10 cellular contexts compared by ENCODE assay signal in the genomic region with DNA sequence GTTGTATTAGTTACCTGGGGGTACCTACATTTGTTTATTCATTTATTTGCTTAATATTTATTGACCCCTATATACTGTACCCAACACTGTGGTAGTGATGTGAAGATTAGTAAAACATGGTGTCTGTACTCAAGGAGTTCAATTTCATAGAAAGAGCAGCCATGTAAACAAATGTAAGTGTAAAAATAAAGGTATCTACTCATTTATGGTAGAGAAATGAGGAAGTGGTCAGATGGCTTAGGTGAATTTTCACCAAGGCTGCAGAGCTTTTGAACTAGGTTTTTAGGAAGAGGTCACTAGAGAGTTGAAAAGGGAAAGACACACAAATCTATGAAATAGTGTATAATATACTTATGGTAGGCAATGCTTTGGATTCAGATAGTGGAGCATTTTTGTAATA. TPM values are rescaled to one million over a fixed set of nuclear protein-coding genes. Genes with fewer than 3 reads are reported as not detected.
DNase-seq lines count a peak whose midpoint lies in the region; ATAC-seq and TF ChIP-seq lines count a peak whose summit lies in the region.
"Had no signal": no experiment of that assay in that cellular context is flagged by ENCODE, and none has a peak within 500 bp of the region (broad histone marks: within the 10 kb centered on the region; RNA-seq: fewer than 3 reads in every experiment).

No MANE protein-coding gene starts in this region.

- H3K4me3 ChIP-seq in prostate gland, result no peak overlapping the region
- H3K4me3 ChIP-seq: pancreas had no signal

- H3K9me3 ChIP-seq in prostate gland, result no peaks in the 10 kb centered on the region
- H3K9me3 ChIP-seq: pancreas had no signal

- TF ChIP-seq POLR2A in prostate gland (IDR thresholded peaks at IDR 0.05), result no peak

- TF ChIP-seq CTCF in GM10266 (IDR thresholded peaks at IDR 0.05; ENCODE audit: control insufficient read depth, insufficient read depth, low read depth, missing control alignments) (no peak), prostate gland (IDR thresholded peaks at IDR 0.05) (no peak)

- H3K27me3 ChIP-seq in prostate gland (replicated peaks; ENCODE audit: insufficient read depth), result no peaks in the 10 kb centered on the region
- H3K27me3 ChIP-seq: pancreas had no signal

- intact Hi-C loops in prostate gland (cut with DNase I), result no loop called here

- ATAC-seq in GM19438 (IDR thresholded peaks at IDR 0.05; ENCODE audit: low read depth, unreplicated experiment), result peak; percentile 82
- peak; percentile 81 for ATAC-seq in HG02943 (IDR thresholded peaks at IDR 0.05; ENCODE audit: low read depth, unreplicated experiment)
- ATAC-seq: pancreas had no signal

- no peaks in the 10 kb centered on the region for H3K4me1 ChIP-seq in prostate gland (replicated peaks)
- H3K4me1 ChIP-seq: pancreas had no signal

- peak; percentile 46 for DNase-seq in GM10266 (ENCODE audit: extremely low spot score)
- peak; percentile 74 for DNase-seq in MV-4-11 (lab: John Stamatoyannopoulos, UW)
- no peak for DNase-seq in prostate gland (ENCODE audit: low spot score)
- no peak for DNase-seq in DMS79 treated with DMSO at 0.1 percent for 48 hours (lab: John Stamatoyannopoulos, UW)
- no peak for DNase-seq in NCI-H187 treated with DMSO at 0.1 percent for 48 hours (lab: John Stamatoyannopoulos, UW)
- no peak for DNase-seq in NCI-H1436 treated with DMSO at 0.1 percent for 48 hours (lab: John Stamatoyannopoulos, UW)
- DNase-seq: activated CD4-positive, alpha-beta memory T cell treated with anti-CD3 and anti-CD28 coated beads for 36 hours; pancreas had no signal

- peaks cover 0 to 3% of the 10 kb centered on the region in 2 donors for H3K36me3 ChIP-seq in prostate gland

- no peak overlapping the region for H3K27ac ChIP-seq in prostate gland
- H3K27ac ChIP-seq: pancreas had no signal

RNA-seq across cellular contexts. Expression of a gene that starts 11.1 kb away (rescaled TPM):
- 10 to 100 TPM; 23.6 to 28.3 TPM for total RNA-seq in prostate gland

RNA-seq across cellular contexts. Expression of a gene that starts 46.5 kb away (rescaled TPM):
- 100 to 1,000 TPM; 382 to 500 TPM for total RNA-seq in prostate gland

Comparison
In these comparisons a context has a peak if more than half of its experiments do, and no peak if none do; other contexts are left out.
1. DNase-seq: peak in GM10266 (single experiment) and MV-4-11 (single experiment); none in prostate gland (single experiment), DMS79 treated with DMSO at 0.1 percent for 48 hours (single experiment), NCI-H187 treated with DMSO at 0.1 percent for 48 hours (single experiment) and NCI-H1436 treated with DMSO at 0.1 percent for 48 hours (single experiment).